In the genomic region with DNA sequence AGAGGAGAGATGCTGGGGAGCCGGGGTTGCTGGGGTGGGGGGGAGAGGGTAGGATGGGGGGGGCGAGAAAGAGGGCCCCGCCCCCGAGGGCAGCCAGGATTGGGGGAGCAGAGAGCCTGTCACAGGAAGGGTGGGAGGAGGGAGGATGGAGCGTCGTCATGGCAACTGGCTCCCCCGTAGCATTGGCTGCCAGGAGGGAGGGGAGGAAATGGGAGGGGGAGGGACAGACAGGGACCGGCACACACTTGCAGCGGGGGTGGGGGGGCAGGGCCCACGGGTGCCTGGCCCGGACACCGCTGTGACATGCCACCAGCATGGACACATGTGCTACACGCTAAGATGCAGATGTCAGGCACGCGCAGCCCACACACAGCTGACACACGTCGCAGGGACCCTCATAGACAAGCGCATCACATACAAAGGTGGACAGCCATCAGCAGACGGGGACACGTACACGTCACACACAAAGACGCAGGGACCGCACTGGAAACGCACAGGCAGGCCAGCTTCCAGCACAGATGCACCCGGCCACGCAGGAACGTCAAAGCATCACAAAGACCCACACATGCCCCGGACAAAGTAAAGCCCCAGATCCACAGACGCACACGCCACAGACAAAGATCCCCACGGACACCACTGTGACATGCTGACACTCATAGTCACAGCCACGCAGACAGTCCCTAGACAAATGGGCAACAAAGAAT, we compare ENCODE assay signal across 9 cellular contexts. TPM values are rescaled to one million over a fixed set of nuclear protein-coding genes. Genes with fewer than 3 reads are reported as not detected.
DNase-seq lines count a peak whose midpoint lies in the region; ATAC-seq and TF ChIP-seq lines count a peak whose summit lies in the region.
"Had no signal": no experiment of that assay in that cellular context is flagged by ENCODE, and none has a peak within 500 bp of the region (broad histone marks: within the 10 kb centered on the region; RNA-seq: fewer than 3 reads in every experiment).

A gene with protein sequence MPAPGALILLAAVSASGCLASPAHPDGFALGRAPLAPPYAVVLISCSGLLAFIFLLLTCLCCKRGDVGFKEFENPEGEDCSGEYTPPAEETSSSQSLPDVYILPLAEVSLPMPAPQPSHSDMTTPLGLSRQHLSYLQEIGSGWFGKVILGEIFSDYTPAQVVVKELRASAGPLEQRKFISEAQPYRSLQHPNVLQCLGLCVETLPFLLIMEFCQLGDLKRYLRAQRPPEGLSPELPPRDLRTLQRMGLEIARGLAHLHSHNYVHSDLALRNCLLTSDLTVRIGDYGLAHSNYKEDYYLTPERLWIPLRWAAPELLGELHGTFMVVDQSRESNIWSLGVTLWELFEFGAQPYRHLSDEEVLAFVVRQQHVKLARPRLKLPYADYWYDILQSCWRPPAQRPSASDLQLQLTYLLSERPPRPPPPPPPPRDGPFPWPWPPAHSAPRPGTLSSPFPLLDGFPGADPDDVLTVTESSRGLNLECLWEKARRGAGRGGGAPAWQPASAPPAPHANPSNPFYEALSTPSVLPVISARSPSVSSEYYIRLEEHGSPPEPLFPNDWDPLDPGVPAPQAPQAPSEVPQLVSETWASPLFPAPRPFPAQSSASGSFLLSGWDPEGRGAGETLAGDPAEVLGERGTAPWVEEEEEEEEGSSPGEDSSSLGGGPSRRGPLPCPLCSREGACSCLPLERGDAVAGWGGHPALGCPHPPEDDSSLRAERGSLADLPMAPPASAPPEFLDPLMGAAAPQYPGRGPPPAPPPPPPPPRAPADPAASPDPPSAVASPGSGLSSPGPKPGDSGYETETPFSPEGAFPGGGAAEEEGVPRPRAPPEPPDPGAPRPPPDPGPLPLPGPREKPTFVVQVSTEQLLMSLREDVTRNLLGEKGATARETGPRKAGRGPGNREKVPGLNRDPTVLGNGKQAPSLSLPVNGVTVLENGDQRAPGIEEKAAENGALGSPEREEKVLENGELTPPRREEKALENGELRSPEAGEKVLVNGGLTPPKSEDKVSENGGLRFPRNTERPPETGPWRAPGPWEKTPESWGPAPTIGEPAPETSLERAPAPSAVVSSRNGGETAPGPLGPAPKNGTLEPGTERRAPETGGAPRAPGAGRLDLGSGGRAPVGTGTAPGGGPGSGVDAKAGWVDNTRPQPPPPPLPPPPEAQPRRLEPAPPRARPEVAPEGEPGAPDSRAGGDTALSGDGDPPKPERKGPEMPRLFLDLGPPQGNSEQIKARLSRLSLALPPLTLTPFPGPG (N-terminal part only) (minus strand): TSS at position 36 of the 704 bp plus-strand sequence. CDS start 259 bp downstream, outside the sequence.

- H3K27me3 ChIP-seq in left lung = peaks cover 29 to 61% of the 10 kb centered on the region in 2 donors

- POLR2A ChIA-PET in AG04449 (lab: Yijun Ruan, JAX) = no interaction called here

- peak within 1 kb of the TSS; percentile 43 for H3K4me3 Mint-ChIP-seq in memory B cell

- H3K27ac ChIP-seq in left lung = no peak within 1 kb of the TSS

- intact Hi-C loops in left lung (cut with DNase I) = no loop called here

- CTCF ChIA-PET in AG04449 (lab: Yijun Ruan, JAX) = interaction anchor here (1.0 kb wide), 1 partner anchor 72 kb away, joined by 3 read pairs; no protein-coding TSS in a partner anchor

- DNase-seq in AG04449 (ENCODE audit: low read depth, low spot score) (no peak), HT1080 (ENCODE audit: low read depth) (peak; percentile 36), T-helper 2 cell (peak; percentile 49 to 95 (median 78)), amygdala (lab: John Stamatoyannopoulos, UW) (peak in 55 of 56 donors; percentile 23 to 94 (median 84)), memory B cell (ENCODE audit: low spot score in 2 of 2) (no peak), left lung (no peak), GF-D8 (lab: John Stamatoyannopoulos, UW) (no peak)
- peak; percentile 50 to 60 for DNase-seq in stimulated activated CD8-positive, alpha-beta memory T cell treated with anti-CD3 and anti-CD28 coated beads, Interleukin-7, amount 100 ng/mL, for 1 hour (ENCODE audit: low read depth in 2 of 2)

- H3K9me3 ChIP-seq in left lung = no peaks in the 10 kb centered on the region

- H3K27ac Mint-ChIP-seq in memory B cell = no peak within 1 kb of the TSS

- H3K4me3 ChIP-seq in AG04449 (ENCODE audit: low read depth, low read length) (peak within 1 kb of the TSS; percentile 50), left lung (no peak within 1 kb of the TSS)

- H3K36me3 Mint-ChIP-seq in memory B cell = no peaks in the 10 kb centered on the region

- peaks cover 0 to 23% of the 10 kb centered on the region in 2 donors for H3K4me1 ChIP-seq in left lung

- peak; percentile 29 for ATAC-seq in memory B cell (ENCODE audit: low read depth)
- no peak for ATAC-seq in left lung
- ATAC-seq: left colon had no signal

- peaks cover 9% of the 10 kb centered on the region for H3K27me3 Mint-ChIP-seq in memory B cell

- TF ChIP-seq CTCF in AG04449 (IDR thresholded peaks at IDR 0.05; ENCODE audit: insufficient read depth, low read length, missing control alignments) = no peak
- TF ChIP-seq CTCF in left lung (IDR thresholded peaks at IDR 0.05) = no peak

- H3K9me3 Mint-ChIP-seq in memory B cell = no peaks in the 10 kb centered on the region

- H3K4me1 Mint-ChIP-seq in memory B cell = peaks cover 7% of the 10 kb centered on the region

- H3K36me3 ChIP-seq in left lung = no peaks in the 10 kb centered on the region

RNA-seq across cellular contexts. Expression of the gene that starts here (rescaled TPM):
- 0.05 TPM in 1 of 2 replicates, not detected in the other for total RNA-seq in HT1080 (2014; rRNA removed; shearing (Covaris generic))
- 0.06 and 0.08 TPM in 2 replicates for polyA plus RNA-seq in HT1080 (2015; cell fraction: cytosol; rRNA removed)
- polyA plus RNA-seq in HT1080 (2015; cell fraction: nucleus; rRNA removed) = 0.07 and 0.20 TPM in 2 replicates
- 1 to 10 TPM; 4.4 to 9.5 TPM for total RNA-seq in left lung

Comparison
In these comparisons a context has a peak if more than half of its experiments do, and no peak if none do; other contexts are left out.
1. Peak in DNase-seq in HT1080; RNA of the gene not detected or under 1 TPM.
2. DNase-seq: peak in T-helper 2 cell (5 of 5), amygdala (55 of 56) and stimulated activated CD8-positive, alpha-beta memory T cell treated with anti-CD3 and anti-CD28 coated beads, Interleukin-7, amount 100 ng/mL, for 1 hour (2 of 2); none in AG04449 (single experiment), memory B cell (0 of 2), left lung (0 of 2) and GF-D8 (single experiment).